In genomic region chr11:106022795-106023275, GRCh38 we compare ENCODE assay signal across 8 cellular contexts. TPM values are rescaled to one million over a fixed set of nuclear protein-coding genes. Genes with fewer than 3 reads are reported as not detected.
DNase-seq lines count a peak whose midpoint lies in the region; ATAC-seq, FAIRE-seq and TF ChIP-seq lines count a peak whose summit lies in the region.

No MANE protein-coding gene starts in this region.

- no peak for ATAC-seq in stimulated activated naive CD8-positive, alpha-beta T cell treated with anti-CD3 and anti-CD28 coated beads, Interleukin-15, Interleukin-2, amounts not matched to agents 100 U/mL and 50 U/mL, for 24 hours
- ATAC-seq in mucosa of descending colon: no peak
- no peak for ATAC-seq in aorta (ENCODE audit: low FRiP score)

- no peak for FAIRE-seq in bronchial epithelial cell (lab: Jason Lieb, UNC)

- no peaks in the 10 kb centered on the region for H3K36me3 ChIP-seq in bronchial epithelial cell (ENCODE audit: control insufficient read depth, insufficient read depth, low read length)
- no peaks in the 10 kb centered on the region for H3K36me3 ChIP-seq in mucosa of descending colon (ENCODE audit: low read depth)
- H3K36me3 ChIP-seq in aorta (ENCODE audit: control insufficient read depth in 1 of 2, insufficient read depth in 2 of 2, low read length in 1 of 2): no peaks in the 10 kb centered on the region

- H3K36me3 Mint-ChIP-seq in stimulated activated naive CD8-positive, alpha-beta T cell treated with anti-CD3 and anti-CD28 coated beads, Interleukin-15, Interleukin-2, amounts not matched to agents 100 ng/mL and 50 ng/mL, for 24 hours (ENCODE audit: low read depth): peaks cover 27% of the 10 kb centered on the region

- H3K4me1 ChIP-seq in mucosa of descending colon (ENCODE audit: low read depth) (peaks cover 3% of the 10 kb centered on the region), aorta (ENCODE audit: control insufficient read depth in 1 of 2, insufficient read depth in 2 of 2, low read length in 2 of 2) (peaks cover 0 to 3% of the 10 kb centered on the region in 2 donors)

- peak overlapping the region; percentile 82 for H3K27ac Mint-ChIP-seq in stimulated activated naive CD8-positive, alpha-beta T cell treated with anti-CD3 and anti-CD28 coated beads, Interleukin-15, Interleukin-2, amounts not matched to agents 100 ng/mL and 50 ng/mL, for 24 hours

- peak overlapping the region; percentile 91 for H3K4me3 Mint-ChIP-seq in stimulated activated naive CD8-positive, alpha-beta T cell treated with anti-CD3 and anti-CD28 coated beads, Interleukin-15, Interleukin-2, amounts not matched to agents 100 ng/mL and 50 ng/mL, for 24 hours

- 82 to 91% methylated on average over 7 of the region's 7 CpGs for WGBS in aorta, 2 donors

- no peak for DNase-seq in stimulated activated naive CD8-positive, alpha-beta T cell treated with anti-CD3 and anti-CD28 coated beads, Interleukin-15, Interleukin-2, amounts not matched to agents 100 U/mL and 50 U/mL, for 24 hours
- no peak for DNase-seq in bronchial epithelial cell (ENCODE audit: low read depth)
- DNase-seq in mucosa of descending colon: peak in 1 of 3 donors; percentile 4
- no peak for DNase-seq in aorta
- DNase-seq in NCI-H1105 treated with DMSO at 0.1 percent for 48 hours (lab: John Stamatoyannopoulos, UW): no peak
- DNase-seq in H4 (ENCODE audit: low spot score): no peak
- no peak for DNase-seq in effector CD8-positive, alpha-beta T cell (lab: John Stamatoyannopoulos, UW)

- H3K4me3 ChIP-seq in bronchial epithelial cell (ENCODE audit: low read depth, low read length): peak overlapping the region; percentile 96
- peak overlapping the region; percentile 60 for H3K4me3 ChIP-seq in mucosa of descending colon
- peak overlapping the region; percentile 47 to 83 for H3K4me3 ChIP-seq in aorta (ENCODE audit: low read length in 2 of 2)

- intact Hi-C loops in mucosa of descending colon (cut with DNase I, micrococcal nuclease) (loop anchor here in 1 of 2 donors (10.0 kb wide), 1 partner anchor 52 kb away; the partner anchor contains the start of genes AASDHPPT and KBTBD3), aorta (cut with DNase I) (loop anchor here (1.0 to 5.0 kb wide), 2 partner anchors 54 kb away; partner anchors contain the start of genes AASDHPPT (in 2 of the 2) and KBTBD3 (in 2 of the 2))

- no peaks in the 10 kb centered on the region for H3K27me3 ChIP-seq in bronchial epithelial cell (ENCODE audit: control insufficient read depth, insufficient read depth, low read length)
- H3K27me3 ChIP-seq in aorta (ENCODE audit: control insufficient read depth in 1 of 2, insufficient read depth in 2 of 2, low read length in 1 of 2): no peaks in the 10 kb centered on the region

- H3K4me1 Mint-ChIP-seq in stimulated activated naive CD8-positive, alpha-beta T cell treated with anti-CD3 and anti-CD28 coated beads, Interleukin-15, Interleukin-2, amounts not matched to agents 100 ng/mL and 50 ng/mL, for 24 hours (ENCODE audit: low read depth): peaks cover 44% of the 10 kb centered on the region

- peaks cover 4% of the 10 kb centered on the region for H3K9me3 Mint-ChIP-seq in stimulated activated naive CD8-positive, alpha-beta T cell treated with anti-CD3 and anti-CD28 coated beads, Interleukin-15, Interleukin-2, amounts not matched to agents 100 ng/mL and 50 ng/mL, for 24 hours

- TF ChIP-seq CTCF in bronchial epithelial cell (IDR thresholded peaks at IDR 0.05; ENCODE audit: insufficient read depth, low read length, severe bottlenecking): no peak
- TF ChIP-seq CTCF in mucosa of descending colon (IDR thresholded peaks at IDR 0.05): no peak

- no peaks in the 10 kb centered on the region for H3K9me3 ChIP-seq in mucosa of descending colon
- no peaks in the 10 kb centered on the region for H3K9me3 ChIP-seq in aorta (ENCODE audit: control insufficient read depth, low read length)

- H3K27ac ChIP-seq in aorta (ENCODE audit: low read depth in 1 of 2, low read length in 2 of 2): no peak overlapping the region

- H3K27me3 Mint-ChIP-seq in stimulated activated naive CD8-positive, alpha-beta T cell treated with anti-CD3 and anti-CD28 coated beads, Interleukin-15, Interleukin-2, amounts not matched to agents 100 ng/mL and 50 ng/mL, for 24 hours: peaks cover 17% of the 10 kb centered on the region

RNA-seq across cellular contexts. Expression of gene MSANTD4, which starts 0.8 kb away (rescaled TPM):
- 19.2 and 24.2 TPM in 2 replicates for total RNA-seq in bronchial epithelial cell
- total RNA-seq in mucosa of descending colon: 10 to 100 TPM in 1 of 3 donors, 1 to 10 TPM in 2; 6.2 to 21.3 (median 7.8) TPM
- 10 to 100 TPM; 18.4 to 21.6 TPM for total RNA-seq in aorta
- polyA plus RNA-seq in aorta: 1 to 10 TPM; 9.1 to 9.7 TPM
- 16.1 and 17.8 TPM in 2 replicates for total RNA-seq in H4 (2014; rRNA removed; shearing (Covaris generic))

RNA-seq across cellular contexts. Expression of gene KBTBD3, which starts 54.3 kb away (rescaled TPM):
- 2.4 and 5.8 TPM in 2 replicates for total RNA-seq in bronchial epithelial cell
- 10 to 100 TPM in 1 of 3 donors, 1 to 10 TPM in 2; 5.2 to 13.5 (median 8.8) TPM for total RNA-seq in mucosa of descending colon
- 1 to 10 TPM; 9.7 to 9.9 TPM for total RNA-seq in aorta
- 10 to 100 TPM in 1 of 2 donors, 1 to 10 TPM in 1; 4.5 to 16.2 TPM for polyA plus RNA-seq in aorta
- total RNA-seq in H4 (2014; rRNA removed; shearing (Covaris generic)): 1.1 and 1.3 TPM in 2 replicates

RNA-seq across cellular contexts. Expression of gene AASDHPPT, which starts 54.6 kb away (rescaled TPM):
- total RNA-seq in bronchial epithelial cell (48.4 and 53.9 TPM in 2 replicates), mucosa of descending colon (10 to 100 TPM; 14.0 to 20.5 (median 15.6) TPM), aorta (10 to 100 TPM; 20.0 to 23.4 TPM)
- 10 to 100 TPM; 11.1 to 12.8 TPM for polyA plus RNA-seq in aorta
- 61.6 and 61.9 TPM in 2 replicates for total RNA-seq in H4 (2014; rRNA removed; shearing (Covaris generic))
